ENCODE assay signal across 28 cellular contexts in genomic region chr6:82555801-82556200, GRCh38.
DNase-seq lines count a peak whose midpoint lies in the region; ATAC-seq, FAIRE-seq and TF ChIP-seq lines count a peak whose summit lies in the region.
"Had no signal": no experiment of that assay in that cellular context is flagged by ENCODE, and none has a peak within 500 bp of the region (broad histone marks: within the 10 kb centered on the region; RNA-seq: fewer than 3 reads in every experiment).

No MANE protein-coding gene starts in this region.

- H3K4me1 ChIP-seq in mammary epithelial cell (ENCODE audit: insufficient read depth, low read length) (no peaks in the 10 kb centered on the region), Peyer's patch (no peaks in the 10 kb centered on the region), small intestine (ENCODE audit: control insufficient read depth in 2 of 2, insufficient read depth in 1 of 2, low read depth in 1 of 2, low read length in 1 of 2) (no peaks in the 10 kb centered on the region)
- H3K4me1 ChIP-seq: Caco-2, gastrocnemius medialis had no signal

- no peak for ATAC-seq in Right ventricle myocardium superior (ENCODE audit: poor library complexity)
- ATAC-seq: activated CD8-positive, alpha-beta memory T cell treated with anti-CD3 and anti-CD28 coated beads, Interleukin-2, amount 10 ng/mL, durations not matched to agents 7 days and 5 days; gastrocnemius medialis; mucosa of descending colon; Panc1; right cardiac atrium; stimulated activated naive B cell treated with anti-CD40 and anti-IgM and Interleukin-4, amounts not matched to agents 10 μg/mL and 1 μg/mL and 100 μg/mL, for 72 hours had no signal

- in situ Hi-C loops in mammary epithelial cell (cut with MboI; ENCODE audit: low sequenced_read_pairs in 2 of 2): no loop called here

- TF ChIP-seq POLR2A in Peyer's patch (IDR thresholded peaks at IDR 0.05): no peak

- H4K20me1 ChIP-seq in mammary epithelial cell (ENCODE audit: insufficient read depth, low read length): no peaks in the 10 kb centered on the region

- no peak overlapping the region for H2AFZ ChIP-seq in mammary epithelial cell (ENCODE audit: low read depth, low read length)
- H2AFZ ChIP-seq: hepatocyte had no signal

- no peaks in the 10 kb centered on the region for H3K79me2 ChIP-seq in mammary epithelial cell (ENCODE audit: insufficient read depth, low read length)
- H3K79me2 ChIP-seq: hepatocyte had no signal

- H3K4me2 ChIP-seq in mammary epithelial cell (ENCODE audit: insufficient read depth, low read depth, low read length): no peak overlapping the region
- H3K4me2 ChIP-seq: hepatocyte had no signal

- H3K27ac ChIP-seq in mammary epithelial cell (ENCODE audit: insufficient read depth, low read depth, low read length): no peak overlapping the region
- no peak overlapping the region for H3K27ac ChIP-seq in Peyer's patch
- no peak overlapping the region for H3K27ac ChIP-seq in small intestine (ENCODE audit: low read depth in 1 of 2, low read length in 1 of 2)
- H3K27ac ChIP-seq: gastrocnemius medialis, hepatocyte had no signal

- 100% methylated on average over 1 of the region's 1 CpG for WGBS in mammary epithelial cell (ENCODE audit: low coverage, missing lambda C conversion rate)
- 74 to 88% (median 88%) methylated on average over 1 of the region's 1 CpG for WGBS in small intestine, 3 donors

- intact Hi-C loops in mammary epithelial cell (cut with micrococcal nuclease) (no loop called here), Right ventricle myocardium superior (cut with DNase I) (no loop called here)

- no peak overlapping the region for H3K9ac ChIP-seq in mammary epithelial cell (ENCODE audit: insufficient read depth, low read length)

- H3K4me3 ChIP-seq in mammary epithelial cell (replicated peaks in 1 of 3; ENCODE audit: insufficient read depth in 1 of 3, low read depth in 2 of 3, low read length in 3 of 3): no peak overlapping the region
- H3K4me3 ChIP-seq in foreskin fibroblast (ENCODE audit: low read depth in 1 of 2, low read length in 2 of 2): no peak overlapping the region
- no peak overlapping the region for H3K4me3 ChIP-seq in Peyer's patch
- no peak overlapping the region for H3K4me3 ChIP-seq in small intestine (ENCODE audit: low read depth in 1 of 2, low read length in 2 of 2)
- H3K4me3 ChIP-seq: gastrocnemius medialis, hepatocyte, mucosa of descending colon had no signal

- H3K27me3 ChIP-seq in mammary epithelial cell (ENCODE audit: insufficient read depth, low read length): no peaks in the 10 kb centered on the region
- no peaks in the 10 kb centered on the region for H3K27me3 ChIP-seq in Peyer's patch
- H3K27me3 ChIP-seq in small intestine (ENCODE audit: control insufficient read depth in 2 of 2, insufficient read depth in 2 of 2, low read length in 2 of 2): no peaks in the 10 kb centered on the region
- H3K27me3 ChIP-seq: gastrocnemius medialis, hepatocyte had no signal

- CTCF ChIA-PET in mammary epithelial cell (lab: Charles Lee; ENCODE audit: low non-redundant PET): interaction anchor here (0.6 kb wide), 1 partner anchor 858 kb away, joined by 4 read pairs; no protein-coding TSS in a partner anchor

- no peaks in the 10 kb centered on the region for H3K36me3 ChIP-seq in mammary epithelial cell (ENCODE audit: insufficient read depth, low read length)
- no peaks in the 10 kb centered on the region for H3K36me3 ChIP-seq in Peyer's patch
- no peaks in the 10 kb centered on the region for H3K36me3 ChIP-seq in small intestine (ENCODE audit: control insufficient read depth in 2 of 2, insufficient read depth in 2 of 2, low read length in 2 of 2)
- H3K36me3 ChIP-seq: gastrocnemius medialis had no signal

- dilution Hi-C loops in mammary epithelial cell (cut with HindIII; ENCODE audit: low sequenced_read_pairs): no loop called here

- no peak for FAIRE-seq in small intestine (lab: Jason Lieb, UNC)
- FAIRE-seq: GM12892 had no signal

- TF ChIP-seq CTCF in mammary epithelial cell (conservative IDR thresholded peaks at IDR 0.05 in 1 of 2, IDR thresholded peaks at IDR 0.05 in 1 of 2; ENCODE audit: extremely low read depth in 1 of 2, insufficient read depth in 1 of 2, low read depth in 1 of 2, low read length in 2 of 2) (no peak), foreskin fibroblast (IDR thresholded peaks at IDR 0.05; ENCODE audit: low read depth, low read length) (no peak), Peyer's patch (IDR thresholded peaks at IDR 0.05) (no peak)

- DNase-seq in GM03348 (ENCODE audit: low spot score) (peak; percentile 27), NCI-H226 (peak; percentile 13), mammary epithelial cell (peak; percentile 36), foreskin fibroblast (peak; percentile 30 to 75), Peyer's patch (no peak), dedifferentiated amniotic fluid mesenchymal stem cell (ENCODE audit: extremely low spot score) (no peak), Right ventricle myocardium superior (no peak), small intestine (no peak)
- DNase-seq: activated CD4-positive, alpha-beta T cell treated with anti-CD3 and anti-CD28 coated beads, Interleukin-2, amount 50 U/mL, for 1 hour; activated CD8-positive, alpha-beta memory T cell treated with anti-CD3 and anti-CD28 coated beads, Interleukin-2, amount 10 ng/mL, durations not matched to agents 7 days and 5 days; activated naive CD4-positive, alpha-beta T cell treated with anti-CD3 and anti-CD28 coated beads, Interleukin-2, amount 10 ng/mL, durations not matched to agents 7 days and 5 days; amygdala; Caco-2; central memory CD4-positive, alpha-beta T cell; dermis blood vessel endothelial cell; DND-41; gastrocnemius medialis; mucosa of descending colon; NCI-H2171; NCI-H526; right cardiac atrium; stimulated activated CD4-positive, alpha-beta T cell treated with anti-CD3 and anti-CD28 coated beads, Interleukin-12 subunit alpha, Interleukin-12 subunit beta, amount 100 ng/mL, for 4 hours; stimulated activated CD4-positive, alpha-beta T cell treated with anti-CD3 and anti-CD28 coated beads, Interleukin-4, amount 100 ng/mL, for 24 hours; stimulated activated naive B cell treated with anti-CD40 and anti-IgM and Interleukin-4, amounts not matched to agents 10 μg/mL and 1 μg/mL and 100 μg/mL, for 72 hours; T-helper 2 cell had no signal

- BruUV-seq in mammary epithelial cell (replicated peaks; lab: Mats Ljungman, UMichigan): no TSS peak

- H3K9me3 ChIP-seq in mammary epithelial cell (replicated peaks; ENCODE audit: insufficient read depth, low read length) (no peaks in the 10 kb centered on the region), Peyer's patch (no peaks in the 10 kb centered on the region), small intestine (ENCODE audit: control insufficient read depth, low read depth) (no peaks in the 10 kb centered on the region)
- H3K9me3 ChIP-seq: Caco-2, gastrocnemius medialis, mucosa of descending colon had no signal

Comparison
In these comparisons a context has a peak if more than half of its experiments do, and no peak if none do; other contexts are left out.
1. DNase-seq: peak in GM03348 (single experiment), NCI-H226 (single experiment), mammary epithelial cell (single experiment) and foreskin fibroblast (2 of 2); none in Peyer's patch (0 of 3), dedifferentiated amniotic fluid mesenchymal stem cell (single experiment), Right ventricle myocardium superior (single experiment) and small intestine (single experiment).